In genomic region chr14:99683619-99684355, GRCh38 we compare ENCODE assay signal across 1 cellular context.
TF ChIP-seq lines count a peak whose summit lies in the region.

Gene CYP46A1 (plus strand): TSS chr14:99684298. CDS start chr14:99684418, 120 bp downstream.

TF ChIP-seq in HepG2, 621 proteins besides CTCF, POLR2A, EP300 and RAD21 (continued from another document and continues in another):
- TF ChIP-seq LCORL (IDR thresholded peaks at IDR 0.05) (no peak), LCORL (CRISPR knock-in tag; IDR thresholded peaks at IDR 0.05) (0 out of 2 replicates have a peak, but pooled peaks have one; percentile 20), ATF1 (CRISPR knock-in tag; IDR thresholded peaks at IDR 0.05) (peak; percentile 94), ZBTB7A (CRISPR knock-in tag; IDR thresholded peaks at IDR 0.05) (no peak), SP1 (IDR thresholded peaks at IDR 0.05) (no peak), SP1 (CRISPR knock-in tag; IDR thresholded peaks at IDR 0.05) (peak; percentile 77), ARNTL (CRISPR knock-in tag; IDR thresholded peaks at IDR 0.05) (no peak), ZNF235 (CRISPR knock-in tag; IDR thresholded peaks at IDR 0.05; ENCODE audit: borderline replicate concordance) (0 out of 2 replicates have a peak, but pooled peaks have one; percentile 79), ZHX2 (IDR thresholded peaks at IDR 0.05; ENCODE audit: low read depth) (peak; percentile 56; the same call in 1 of the 2 replicates), ZHX2 (CRISPR knock-in tag; IDR thresholded peaks at IDR 0.05; ENCODE audit: borderline replicate concordance) (no peak), CERS6 (CRISPR knock-in tag; IDR thresholded peaks at IDR 0.05) (no peak), ZNF552 (CRISPR knock-in tag; IDR thresholded peaks at IDR 0.05; ENCODE audit: borderline replicate concordance) (no peak), KLF9 (CRISPR knock-in tag; IDR thresholded peaks at IDR 0.05; ENCODE audit: low read depth) (no peak), ZNF317 (CRISPR knock-in tag; IDR thresholded peaks at IDR 0.05) (0 out of 2 replicates have a peak, but pooled peaks have one; percentile 49), MTERF4 (CRISPR knock-in tag; IDR thresholded peaks at IDR 0.05) (no peak), NKX3-1 (CRISPR knock-in tag; IDR thresholded peaks at IDR 0.05) (no peak), CREM (IDR thresholded peaks at IDR 0.05) (peak; percentile 93), CREM (CRISPR knock-in tag; IDR thresholded peaks at IDR 0.05) (0 out of 2 replicates have a peak, but pooled peaks have one; percentile 54), RFX1 (IDR thresholded peaks at IDR 0.05) (peak; percentile 84), TBX2 (CRISPR knock-in tag; IDR thresholded peaks at IDR 0.05; ENCODE audit: borderline replicate concordance) (peak; percentile 48; the same call in 1 of the 2 replicates), ZNF687 (CRISPR knock-in tag; IDR thresholded peaks at IDR 0.05) (peak; percentile 60), FOSL1 (CRISPR knock-in tag; IDR thresholded peaks at IDR 0.05; ENCODE audit: borderline replicate concordance) (no peak), ZBTB7B (CRISPR knock-in tag; IDR thresholded peaks at IDR 0.05) (no peak), ZNF790 (CRISPR knock-in tag; IDR thresholded peaks at IDR 0.05; ENCODE audit: borderline replicate concordance) (no peak), ELF1 (CRISPR knock-in tag; IDR thresholded peaks at IDR 0.05) (peak; percentile 48; the same call in 1 of the 2 replicates), ZNF205 (CRISPR knock-in tag; IDR thresholded peaks at IDR 0.05) (no peak), PBX2 (CRISPR knock-in tag; IDR thresholded peaks at IDR 0.05) (no peak), KDM1A (CRISPR knock-in tag; IDR thresholded peaks at IDR 0.05) (no peak), AHR (CRISPR knock-in tag; IDR thresholded peaks at IDR 0.05) (no peak; the same call in 1 of the 2 replicates), ZFP91 (CRISPR knock-in tag; IDR thresholded peaks at IDR 0.05; ENCODE audit: borderline replicate concordance) (peak; percentile 23; the same call in 1 of the 2 replicates), ZNF280D (CRISPR knock-in tag; IDR thresholded peaks at IDR 0.05) (no peak), ZNF292 (CRISPR knock-in tag; IDR thresholded peaks at IDR 0.05; ENCODE audit: borderline replicate concordance, low read depth) (no peak), ZNF747 (CRISPR knock-in tag; IDR thresholded peaks at IDR 0.05; ENCODE audit: borderline replicate concordance) (peak; percentile 65; the same call in 1 of the 2 replicates), E2F1 (CRISPR knock-in tag; IDR thresholded peaks at IDR 0.05) (peak; percentile 35; the same call in 1 of the 2 replicates), ZBTB37 (CRISPR knock-in tag; IDR thresholded peaks at IDR 0.05) (no peak), ATM (IDR thresholded peaks at IDR 0.05; ENCODE audit: borderline replicate concordance) (no peak), ZGPAT (CRISPR knock-in tag; IDR thresholded peaks at IDR 0.05) (peak; percentile 27; the same call in 1 of the 2 replicates)
